In genomic region chr17:39939588-39940419, GRCh38 we compare ENCODE assay signal across 7 cellular contexts. TPM values are rescaled to one million over a fixed set of nuclear protein-coding genes. Genes with fewer than 3 reads are reported as not detected.
DNase-seq lines count a peak whose midpoint lies in the region; TF ChIP-seq lines count a peak whose summit lies in the region.

No MANE protein-coding gene starts in this region.

- no peak for TF ChIP-seq EP300 in ovary (IDR thresholded peaks at IDR 0.05)

- H2AFZ ChIP-seq in OCI-LY3 (ENCODE audit: low read depth, low read length) = peak overlapping the region; percentile 66

- in situ Hi-C loops in astrocyte of the spinal cord (cut with HindIII; ENCODE audit: low sequenced_read_pairs) = no loop called here

- H3K4me2 ChIP-seq in OCI-LY3 (ENCODE audit: low read length) = peak overlapping the region; percentile 29

- H3K27me3 ChIP-seq in OCI-LY3 (ENCODE audit: low read depth, low read length) (no peaks in the 10 kb centered on the region), muscle layer of colon (ENCODE audit: control insufficient read depth in 1 of 2, insufficient read depth in 2 of 2, low read length in 2 of 2) (no peaks in the 10 kb centered on the region), ovary (no peaks in the 10 kb centered on the region)

- H3K9me3 ChIP-seq in OCI-LY3 (ENCODE audit: insufficient read depth, low read length) (no peaks in the 10 kb centered on the region), muscle layer of colon (ENCODE audit: low read length) (no peaks in the 10 kb centered on the region), ovary (no peaks in the 10 kb centered on the region)

- TF ChIP-seq POLR2A in ovary (IDR thresholded peaks at IDR 0.05) = no peak

- intact Hi-C loops in ovary (cut with DNase I) = no loop called here

- H3K79me2 ChIP-seq in OCI-LY3 (ENCODE audit: low read length) = no peaks in the 10 kb centered on the region

- DNase-seq in GF-D8 (lab: John Stamatoyannopoulos, UW) (peak; percentile 6), H4 (ENCODE audit: low spot score) (peak; percentile 70), astrocyte of the spinal cord (ENCODE audit: low read depth, low spot score) (peak; percentile 87), putamen (ENCODE audit: low spot score) (no peak), ovary (no peak)

- TF ChIP-seq CTCF in OCI-LY3 (IDR thresholded peaks at IDR 0.05; ENCODE audit: low read depth, low read length) = peak; percentile 50
- TF ChIP-seq CTCF in astrocyte of the spinal cord (IDR thresholded peaks at IDR 0.05; ENCODE audit: low read depth, low read length) = peak; percentile 67
- no peak for TF ChIP-seq CTCF in ovary (IDR thresholded peaks at IDR 0.05)

- no peaks in the 10 kb centered on the region for H4K20me1 ChIP-seq in OCI-LY3 (ENCODE audit: insufficient read depth, low read length)

- WGBS in ovary, 3 donors = 30 to 33% (median 33%) methylated on average over 6 of the region's 6 CpGs

- no peaks in the 10 kb centered on the region for H3K36me3 ChIP-seq in OCI-LY3 (replicated peaks; ENCODE audit: low read depth, low read length)
- no peaks in the 10 kb centered on the region for H3K36me3 ChIP-seq in muscle layer of colon (ENCODE audit: insufficient read depth, low read length)
- no peaks in the 10 kb centered on the region for H3K36me3 ChIP-seq in ovary

- H3K4me1 ChIP-seq in OCI-LY3 (ENCODE audit: low read length) (peaks cover 13% of the 10 kb centered on the region), muscle layer of colon (ENCODE audit: insufficient read depth, low read length) (peaks cover 6% of the 10 kb centered on the region), ovary (ENCODE audit: insufficient read depth) (no peaks in the 10 kb centered on the region)

- H3K27ac ChIP-seq in OCI-LY3 (ENCODE audit: low read length) (no peak overlapping the region), muscle layer of colon (ENCODE audit: low read depth, low read length) (peak overlapping the region; percentile 0), ovary (no peak overlapping the region)

- H3K9ac ChIP-seq in OCI-LY3 (ENCODE audit: low read length) (no peak overlapping the region), muscle layer of colon (ENCODE audit: low read length) (no peak overlapping the region)

- H3K4me3 ChIP-seq in OCI-LY3 (ENCODE audit: low read length) = no peak overlapping the region
- H3K4me3 ChIP-seq in astrocyte of the spinal cord (ENCODE audit: low read depth, low read length) = no peak overlapping the region
- H3K4me3 ChIP-seq in muscle layer of colon (ENCODE audit: low read depth in 1 of 2, low read length in 2 of 2) = no peak overlapping the region
- no peak overlapping the region for H3K4me3 ChIP-seq in ovary

RNA-seq across cellular contexts. Expression of gene LRRC3C, which starts 12.3 kb away (rescaled TPM):
- not detected in 2 replicates for total RNA-seq in H4 (2014; rRNA removed; shearing (Covaris generic))
- under 1 TPM in 1 of 7 donors, not detected in 6; 0.27 TPM for total RNA-seq in ovary
- polyA plus RNA-seq in ovary = under 1 TPM in 1 of 2 donors, not detected in 1; 0.12 TPM

RNA-seq across cellular contexts. Expression of gene ORMDL3, which starts 12.4 kb away (rescaled TPM):
- 21.8 and 24.0 TPM in 2 replicates for total RNA-seq in H4 (2014; rRNA removed; shearing (Covaris generic))
- 10 to 100 TPM; 37.0 to 64.3 (median 52.2) TPM for total RNA-seq in ovary
- 10 to 100 TPM; 43.7 to 97.5 TPM for polyA plus RNA-seq in ovary

RNA-seq across cellular contexts. Expression of gene GSDMB, which starts 21.4 kb away (rescaled TPM):
- 0.10 TPM in 1 of 2 replicates, not detected in the other for total RNA-seq in H4 (2014; rRNA removed; shearing (Covaris generic))
- total RNA-seq in ovary = 1 to 10 TPM; 3.8 to 9.7 (median 5.5) TPM
- polyA plus RNA-seq in ovary = 1 to 10 TPM; 3.7 to 6.5 TPM

RNA-seq across cellular contexts. Expression of gene GSDMA, which starts 23.0 kb away (rescaled TPM):
- total RNA-seq in H4 (2014; rRNA removed; shearing (Covaris generic)) = not detected in 2 replicates
- total RNA-seq in ovary = under 1 TPM in 2 of 7 donors, not detected in 5; 0.10 to 0.11 TPM
- polyA plus RNA-seq in ovary = under 1 TPM; 0.19 to 0.55 TPM

RNA-seq across cellular contexts. Expression of gene PSMD3, which starts 40.8 kb away (rescaled TPM):
- 165 and 172 TPM in 2 replicates for total RNA-seq in H4 (2014; rRNA removed; shearing (Covaris generic))
- 10 to 100 TPM; 48.2 to 88.4 (median 75.8) TPM for total RNA-seq in ovary
- polyA plus RNA-seq in ovary = 10 to 100 TPM; 63.9 to 70.1 TPM

Comparison
In these comparisons a context has a peak if more than half of its experiments do, and no peak if none do; other contexts are left out.
1. DNase-seq: peak in GF-D8 (single experiment), H4 (single experiment) and astrocyte of the spinal cord (single experiment); none in putamen (single experiment) and ovary (0 of 5).
2. CTCF ChIP-seq: peak in OCI-LY3 (single experiment) and astrocyte of the spinal cord (single experiment); none in ovary (0 of 3).